Comparison of ENCODE assay signal across 9 cellular contexts in genomic region chr1:94792876-94793605, GRCh38. TPM values are rescaled to one million over a fixed set of nuclear protein-coding genes. Genes with fewer than 3 reads are reported as not detected.
DNase-seq lines count a peak whose midpoint lies in the region; ATAC-seq and TF ChIP-seq lines count a peak whose summit lies in the region.
"Had no signal": no experiment of that assay in that cellular context is flagged by ENCODE, and none has a peak within 500 bp of the region (broad histone marks: within the 10 kb centered on the region; RNA-seq: fewer than 3 reads in every experiment).

No MANE protein-coding gene starts in this region.

- H3K4me1 ChIP-seq in fibroblast of lung (ENCODE audit: control insufficient read depth, extremely low read depth, insufficient read depth, low read length): peaks cover 13% of the 10 kb centered on the region
- peaks cover 4 to 16% (median 7%) of the 10 kb centered on the region in 3 donors for H3K4me1 ChIP-seq in skeletal muscle tissue (ENCODE audit: control insufficient read depth in 3 of 3, insufficient read depth in 3 of 3, low read length in 3 of 3)
- no peaks in the 10 kb centered on the region for H3K4me1 ChIP-seq in BE2C

- TF ChIP-seq CTCF in fibroblast of lung (conservative IDR thresholded peaks at IDR 0.05 in 1 of 2, IDR thresholded peaks at IDR 0.05 in 1 of 2; ENCODE audit: low read depth in 1 of 2, low read length in 2 of 2) (no peak), BE2C (IDR thresholded peaks at IDR 0.05; ENCODE audit: low read depth, low read length) (no peak)

- peak; percentile 20 for DNase-seq in HuH-7 (ENCODE audit: low spot score)
- peak; percentile 64 to 91 for DNase-seq in fibroblast of lung (ENCODE audit: low read depth in 2 of 2)
- DNase-seq in SHP77 treated with DMSO at 0.1 percent for 48 hours (lab: John Stamatoyannopoulos, UW): no peak
- no peak for DNase-seq in stimulated activated naive CD4-positive, alpha-beta T cell (lab: John Stamatoyannopoulos, UW)
- DNase-seq in BE2C: no peak

- H3K27ac ChIP-seq in fibroblast of lung (ENCODE audit: insufficient read depth, low read length) (peak overlapping the region; percentile 74), skeletal muscle tissue (ENCODE audit: low read depth, low read length) (peak overlapping the region; percentile 64)

- no peak overlapping the region for H2AFZ ChIP-seq in fibroblast of lung (ENCODE audit: low read length)

- H3K9ac ChIP-seq in fibroblast of lung (ENCODE audit: insufficient read depth, low read length) (peak overlapping the region; percentile 18), skeletal muscle tissue (ENCODE audit: low read depth in 1 of 3, low read length in 3 of 3) (no peak overlapping the region)

- H3K4me2 ChIP-seq in fibroblast of lung (ENCODE audit: extremely low read depth, insufficient read depth, low read length): peak overlapping the region; percentile 65

- H3K4me3 ChIP-seq in fibroblast of lung (replicated peaks in 1 of 4; ENCODE audit: control extremely low read depth in 1 of 4, insufficient read depth in 1 of 4, low read depth in 3 of 4, low read length in 4 of 4): peak overlapping the region in 2 of 4 experiments; percentile 6 to 11
- no peak overlapping the region for H3K4me3 ChIP-seq in skeletal muscle tissue (ENCODE audit: low read length in 3 of 3)
- H3K4me3 ChIP-seq in BE2C (ENCODE audit: low read depth, low read length): no peak overlapping the region

- H3K9me3 ChIP-seq in fibroblast of lung (ENCODE audit: control insufficient read depth, insufficient read depth, low read depth, low read length) (no peaks in the 10 kb centered on the region), skeletal muscle tissue (ENCODE audit: control insufficient read depth in 3 of 3, low read length in 3 of 3) (no peaks in the 10 kb centered on the region), BE2C (no peaks in the 10 kb centered on the region)

- H3K27me3 ChIP-seq in fibroblast of lung (ENCODE audit: control insufficient read depth, insufficient read depth, low read length): no peaks in the 10 kb centered on the region
- no peaks in the 10 kb centered on the region for H3K27me3 ChIP-seq in skeletal muscle tissue (ENCODE audit: control insufficient read depth in 3 of 3, insufficient read depth in 3 of 3, low read length in 3 of 3)
- H3K27me3 ChIP-seq in BE2C: no peaks in the 10 kb centered on the region

- no peaks in the 10 kb centered on the region for H4K20me1 ChIP-seq in fibroblast of lung (ENCODE audit: control insufficient read depth, extremely low read depth, insufficient read depth, low read length)

- peak; percentile 27 for ATAC-seq in GM21390 (IDR thresholded peaks at IDR 0.05; ENCODE audit: unreplicated experiment)
- ATAC-seq: Panc1 had no signal

- H3K79me2 ChIP-seq in fibroblast of lung (ENCODE audit: control insufficient read depth, insufficient read depth, low read length): no peaks in the 10 kb centered on the region

- H3K36me3 ChIP-seq in fibroblast of lung (ENCODE audit: control insufficient read depth, insufficient read depth, low read length): no peaks in the 10 kb centered on the region
- H3K36me3 ChIP-seq in skeletal muscle tissue (ENCODE audit: control insufficient read depth in 3 of 3, insufficient read depth in 3 of 3, low read length in 3 of 3): no peaks in the 10 kb centered on the region
- no peaks in the 10 kb centered on the region for H3K36me3 ChIP-seq in BE2C

RNA-seq across cellular contexts. Expression of gene SLC44A3, which starts 27.1 kb away (rescaled TPM):
- 6.2 and 9.7 TPM in 2 replicates for total RNA-seq in fibroblast of lung
- 2.0 and 3.9 TPM in 2 replicates for polyA plus RNA-seq in fibroblast of lung
- 1.2 and 2.2 TPM in 2 replicates for polyA plus RNA-seq in fibroblast of lung (2012)
- polyA minus RNA-seq in fibroblast of lung (ENCODE audit: low replicate concordance): 0.30 and 4.2 TPM in 2 replicates
- total RNA-seq in skeletal muscle tissue: 2.6 TPM
- polyA plus RNA-seq in BE2C (2012; ENCODE audit: insufficient read depth, insufficient read length, low read depth): not detected
- polyA plus RNA-seq: neural cell had no signal

Comparison
In these comparisons a context has a peak if more than half of its experiments do, and no peak if none do; other contexts are left out.
1. DNase-seq: peak in HuH-7 (single experiment) and fibroblast of lung (2 of 2); none in SHP77 treated with DMSO at 0.1 percent for 48 hours (single experiment), stimulated activated naive CD4-positive, alpha-beta T cell (0 of 6) and BE2C (single experiment).